ENCODE assay signal across 8 cellular contexts in the genomic region with DNA sequence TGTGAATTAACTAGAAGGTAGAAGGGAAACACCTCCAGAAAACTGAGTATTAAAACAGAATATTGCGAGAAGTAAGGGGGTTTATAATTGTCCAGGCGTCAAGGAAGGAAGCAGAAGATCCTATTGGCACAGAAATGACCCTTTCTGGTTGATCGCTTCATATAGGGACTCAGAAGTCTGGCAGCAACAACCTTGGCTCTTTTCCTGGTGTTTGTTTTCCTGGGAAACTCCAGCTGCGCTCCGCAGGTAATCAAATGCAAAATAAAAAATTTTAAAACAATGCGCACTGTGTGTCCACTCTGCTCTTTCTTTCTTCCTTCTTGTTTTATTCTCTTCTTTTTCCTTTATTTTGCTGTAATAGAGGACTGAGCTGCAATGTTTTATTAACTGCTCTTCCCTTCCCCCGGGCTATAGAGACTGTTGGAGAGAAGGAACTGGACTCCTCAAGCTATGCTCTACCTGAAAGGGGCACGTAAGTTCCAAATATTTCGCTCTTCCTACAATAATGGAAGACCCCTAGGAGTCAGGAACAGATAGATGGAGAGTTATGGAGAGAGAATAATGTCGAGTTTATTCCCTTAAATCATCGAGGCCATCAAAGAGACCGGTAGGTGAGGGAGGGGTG. TPM values are rescaled to one million over a fixed set of nuclear protein-coding genes. Genes with fewer than 3 reads are reported as not detected.
DNase-seq lines count a peak whose midpoint lies in the region; ATAC-seq and TF ChIP-seq lines count a peak whose summit lies in the region.

No MANE protein-coding gene starts in this region.

- TF ChIP-seq CTCF in activated CD8-positive, alpha-beta T cell treated with anti-CD3 and anti-CD28 coated beads for 36 hours (IDR thresholded peaks at IDR 0.05) = no peak
- TF ChIP-seq CTCF in suprapubic skin (IDR thresholded peaks at IDR 0.05) (no peak), GM10266 (IDR thresholded peaks at IDR 0.05; ENCODE audit: control insufficient read depth, insufficient read depth, low read depth, missing control alignments) (no peak), CD14-positive monocyte (IDR thresholded peaks at IDR 0.05) (no peak)

- peaks cover 3% of the 10 kb centered on the region for H3K4me1 Mint-ChIP-seq in activated CD4-positive, alpha-beta T cell treated with anti-CD3 and anti-CD28 coated beads, Interleukin-2, amount 10 ng/mL, durations not matched to agents 24 days and 14 days
- H3K4me1 Mint-ChIP-seq in activated CD8-positive, alpha-beta T cell treated with anti-CD3 and anti-CD28 coated beads for 36 hours (ENCODE audit: low read depth) = peaks cover 6% of the 10 kb centered on the region
- H3K4me1 Mint-ChIP-seq in CD14-positive monocyte = peaks cover 6% of the 10 kb centered on the region

- no peak overlapping the region for H3K27ac ChIP-seq in suprapubic skin

- TF ChIP-seq POLR2A in suprapubic skin (IDR thresholded peaks at IDR 0.05) = no peak

- H3K4me3 ChIP-seq in iPS-18c (ENCODE audit: insufficient read depth, low read depth, low read length) (peak overlapping the region; percentile 81), suprapubic skin (peak overlapping the region; percentile 55)

- 35% methylated on average over 12 of the region's 12 CpGs for WGBS in suprapubic skin

- TF ChIP-seq EP300 in suprapubic skin (IDR thresholded peaks at IDR 0.05) = no peak

- H3K4me3 Mint-ChIP-seq in activated CD4-positive, alpha-beta T cell treated with anti-CD3 and anti-CD28 coated beads, Interleukin-2, amount 10 ng/mL, durations not matched to agents 24 days and 14 days = peak overlapping the region; percentile 71
- H3K4me3 Mint-ChIP-seq in activated CD8-positive, alpha-beta T cell treated with anti-CD3 and anti-CD28 coated beads for 36 hours = peak overlapping the region; percentile 56
- peak overlapping the region in 1 of 2 donors; percentile 80 for H3K4me3 Mint-ChIP-seq in CD14-positive monocyte

- intact Hi-C loops in activated CD4-positive, alpha-beta T cell treated with anti-CD3 and anti-CD28 coated beads, Interleukin-2, amount 10 ng/mL, durations not matched to agents 24 days and 14 days (cut with micrococcal nuclease) = loop anchor here (2.0 to 5.0 kb wide), 2 partner anchors 26 to 35 kb away; partner anchors contain the start of genes GOLT1B and RECQL
- intact Hi-C loops in activated CD8-positive, alpha-beta T cell treated with anti-CD3 and anti-CD28 coated beads for 36 hours (cut with micrococcal nuclease) = no loop called here
- intact Hi-C loops in CD14-positive monocyte (cut with micrococcal nuclease) = no loop called here

- H3K27me3 ChIP-seq in suprapubic skin = peaks cover 40% of the 10 kb centered on the region

- H3K27me3 Mint-ChIP-seq in activated CD4-positive, alpha-beta T cell treated with anti-CD3 and anti-CD28 coated beads, Interleukin-2, amount 10 ng/mL, durations not matched to agents 24 days and 14 days = peaks cover 38% of the 10 kb centered on the region
- H3K27me3 Mint-ChIP-seq in activated CD8-positive, alpha-beta T cell treated with anti-CD3 and anti-CD28 coated beads for 36 hours = peaks cover 27% of the 10 kb centered on the region
- peaks cover 52 to 64% (median 53%) of the 10 kb centered on the region in 3 donors for H3K27me3 Mint-ChIP-seq in CD14-positive monocyte (ENCODE audit: low read depth in 3 of 3)

- no peak for DNase-seq in activated CD4-positive, alpha-beta T cell treated with anti-CD3 and anti-CD28 coated beads, Interleukin-2, amount 10 ng/mL, durations not matched to agents 24 days and 14 days
- no peak for DNase-seq in activated CD4-positive, alpha-beta T cell treated with anti-CD3 and anti-CD28 coated beads, Interleukin-2, amount 50 U/mL, for 1 hour
- no peak for DNase-seq in activated CD8-positive, alpha-beta T cell treated with anti-CD3 and anti-CD28 coated beads for 36 hours
- DNase-seq in suprapubic skin (ENCODE audit: low spot score in 2 of 2) (no peak), GM10266 (ENCODE audit: extremely low spot score) (no peak), CD14-positive monocyte (ENCODE audit: low spot score) (no peak)

- peaks cover 1% of the 10 kb centered on the region for H3K36me3 Mint-ChIP-seq in activated CD4-positive, alpha-beta T cell treated with anti-CD3 and anti-CD28 coated beads, Interleukin-2, amount 10 ng/mL, durations not matched to agents 24 days and 14 days (ENCODE audit: low read depth)
- H3K36me3 Mint-ChIP-seq in activated CD8-positive, alpha-beta T cell treated with anti-CD3 and anti-CD28 coated beads for 36 hours (ENCODE audit: low read depth) = no peaks in the 10 kb centered on the region
- H3K36me3 Mint-ChIP-seq in CD14-positive monocyte = no peaks in the 10 kb centered on the region

- CTCF ChIA-PET in activated CD8-positive, alpha-beta T cell treated with anti-CD3 and anti-CD28 coated beads for 36 hours (lab: Charles Lee) = interaction anchor here (1.4 to 2.7 kb wide), 3 partner anchors 13 to 154 kb away, joined by 3 to 8 read pairs (median 6); no protein-coding TSS in a partner anchor

- peaks cover 4% of the 10 kb centered on the region for H3K9me3 Mint-ChIP-seq in activated CD4-positive, alpha-beta T cell treated with anti-CD3 and anti-CD28 coated beads, Interleukin-2, amount 10 ng/mL, durations not matched to agents 24 days and 14 days
- H3K9me3 Mint-ChIP-seq in activated CD8-positive, alpha-beta T cell treated with anti-CD3 and anti-CD28 coated beads for 36 hours = peaks cover 3% of the 10 kb centered on the region
- peaks cover 2 to 5% (median 4%) of the 10 kb centered on the region in 7 donors for H3K9me3 Mint-ChIP-seq in CD14-positive monocyte

- peaks cover 13% of the 10 kb centered on the region for H3K4me1 ChIP-seq in suprapubic skin

- POLR2A ChIA-PET in activated CD8-positive, alpha-beta T cell treated with anti-CD3 and anti-CD28 coated beads for 36 hours (lab: Charles Lee) = interaction anchor here (0.6 to 3.2 kb wide), 6 partner anchors 8 to 50 kb away, joined by 3 to 10 read pairs (median 3); partner anchors contain the start of genes GOLT1B and RECQL

- no peak for ATAC-seq in activated CD8-positive, alpha-beta T cell treated with anti-CD3 and anti-CD28 coated beads for 36 hours
- ATAC-seq in HG03039 (IDR thresholded peaks at IDR 0.05; ENCODE audit: unreplicated experiment) = no peak

- H3K36me3 ChIP-seq in suprapubic skin = no peaks in the 10 kb centered on the region

- H3K9me3 ChIP-seq in iPS-18c (ENCODE audit: control insufficient read depth, insufficient read depth, low read length) = no peaks in the 10 kb centered on the region
- no peaks in the 10 kb centered on the region for H3K9me3 ChIP-seq in suprapubic skin

- H3K27ac Mint-ChIP-seq in activated CD4-positive, alpha-beta T cell treated with anti-CD3 and anti-CD28 coated beads, Interleukin-2, amount 10 ng/mL, durations not matched to agents 24 days and 14 days = no peak overlapping the region
- no peak overlapping the region for H3K27ac Mint-ChIP-seq in activated CD8-positive, alpha-beta T cell treated with anti-CD3 and anti-CD28 coated beads for 36 hours
- H3K27ac Mint-ChIP-seq in CD14-positive monocyte = peak overlapping the region in 1 of 7 donors; percentile 19

RNA-seq across cellular contexts. Expression of gene SPX, which starts 0.7 kb away (rescaled TPM):
- total RNA-seq in activated CD4-positive, alpha-beta T cell treated with anti-CD3 and anti-CD28 coated beads, Interleukin-2, amount 10 ng/mL, durations not matched to agents 24 days and 14 days = 0.59 and 1.0 TPM in 2 replicates
- total RNA-seq in activated CD8-positive, alpha-beta T cell treated with anti-CD3 and anti-CD28 coated beads for 36 hours = under 1 TPM in 1 of 2 experiments, not detected in 1; 0.20 TPM
- total RNA-seq in suprapubic skin = under 1 TPM in 1 of 4 donors, not detected in 3; 0.21 TPM
- polyA plus RNA-seq in CD14-positive monocyte = under 1 TPM in 1 of 2 donors, not detected in 1; 0.21 TPM

RNA-seq across cellular contexts. Expression of gene GOLT1B, which starts 25.2 kb away (rescaled TPM):
- total RNA-seq in activated CD4-positive, alpha-beta T cell treated with anti-CD3 and anti-CD28 coated beads, Interleukin-2, amount 10 ng/mL, durations not matched to agents 24 days and 14 days = 41.1 and 42.9 TPM in 2 replicates
- total RNA-seq in activated CD8-positive, alpha-beta T cell treated with anti-CD3 and anti-CD28 coated beads for 36 hours = 10 to 100 TPM; 31.6 to 35.9 TPM
- total RNA-seq in suprapubic skin = 10 to 100 TPM; 14.9 to 23.2 (median 18.6) TPM
- 10 to 100 TPM; 21.4 to 24.5 TPM for polyA plus RNA-seq in CD14-positive monocyte

RNA-seq across cellular contexts. Expression of gene RECQL, which starts 25.4 kb away (rescaled TPM):
- 61.9 and 64.9 TPM in 2 replicates for total RNA-seq in activated CD4-positive, alpha-beta T cell treated with anti-CD3 and anti-CD28 coated beads, Interleukin-2, amount 10 ng/mL, durations not matched to agents 24 days and 14 days
- 10 to 100 TPM; 81.0 to 87.9 TPM for total RNA-seq in activated CD8-positive, alpha-beta T cell treated with anti-CD3 and anti-CD28 coated beads for 36 hours
- total RNA-seq in suprapubic skin = 10 to 100 TPM; 18.4 to 25.8 (median 21.7) TPM
- polyA plus RNA-seq in CD14-positive monocyte = 10 to 100 TPM; 18.6 to 21.7 TPM
